ENCODE assay signal across 13 cellular contexts in the genomic region with DNA sequence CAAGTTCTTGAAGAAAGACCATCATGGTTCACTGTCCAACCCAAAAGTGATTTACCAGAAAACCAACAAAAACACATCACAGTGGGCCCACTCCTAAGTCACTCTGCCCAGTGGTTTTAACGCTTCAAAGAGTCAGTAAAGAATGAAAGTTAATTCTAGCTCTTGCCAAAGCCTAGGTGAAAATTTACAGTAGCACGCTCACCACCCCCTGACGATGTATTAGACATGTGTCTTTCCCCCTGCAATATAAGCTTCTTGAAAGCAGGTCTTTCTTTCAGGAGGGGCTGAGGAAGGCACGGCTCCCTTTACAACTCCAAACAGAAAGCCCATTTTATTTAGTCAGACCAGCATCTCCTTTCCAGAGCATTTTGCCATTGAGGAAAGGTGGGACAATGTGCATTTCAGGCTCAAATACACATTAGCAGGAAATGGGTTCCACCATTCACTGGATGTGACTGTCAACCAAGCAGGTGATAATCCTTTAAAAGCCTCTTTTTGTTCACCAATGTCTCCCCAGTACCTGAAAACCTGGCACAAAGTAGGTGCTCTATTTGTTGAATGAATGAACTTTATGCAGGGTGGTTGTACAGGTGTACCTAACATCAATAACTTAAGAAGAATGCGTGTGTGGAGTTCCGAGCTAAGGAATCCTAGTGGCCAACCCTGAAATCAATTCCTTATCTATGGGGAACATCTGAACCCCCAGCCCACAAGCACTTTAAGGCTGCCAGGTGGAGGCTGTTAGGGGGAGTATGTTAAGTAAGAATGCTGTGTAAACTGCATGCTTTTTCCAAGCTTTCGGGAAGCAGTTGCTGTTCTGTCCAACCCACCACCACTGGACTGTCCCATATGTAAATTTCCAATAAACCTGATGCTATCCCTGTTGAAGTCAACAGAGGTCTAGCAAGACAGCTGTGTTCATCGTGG. TPM values are rescaled to one million over a fixed set of nuclear protein-coding genes. Genes with fewer than 3 reads are reported as not detected.
DNase-seq lines count a peak whose midpoint lies in the region; TF ChIP-seq lines count a peak whose summit lies in the region.
"Had no signal": no experiment of that assay in that cellular context is flagged by ENCODE, and none has a peak within 500 bp of the region (broad histone marks: within the 10 kb centered on the region; RNA-seq: fewer than 3 reads in every experiment).

No MANE protein-coding gene starts in this region.

- H3K27ac ChIP-seq in OCI-LY1 (ENCODE audit: low read depth, low read length, poor library complexity, severe bottlenecking) (peak overlapping the region; percentile 97), hepatocyte (peak overlapping the region; percentile 62), stomach (peak overlapping the region; percentile 5 to 60 (median 32))
- H3K27ac ChIP-seq: coronary artery had no signal

- no peaks in the 10 kb centered on the region for H3K27me3 ChIP-seq in OCI-LY1 (ENCODE audit: insufficient read depth, low read length)
- no peaks in the 10 kb centered on the region for H3K27me3 ChIP-seq in hepatocyte
- no peaks in the 10 kb centered on the region for H3K27me3 ChIP-seq in stomach
- H3K27me3 ChIP-seq in H7 (ENCODE audit: control insufficient read depth, insufficient read depth, low read length): no peaks in the 10 kb centered on the region

- H3K79me2 ChIP-seq in OCI-LY1 (ENCODE audit: insufficient read depth, low read length) (peaks cover 82% of the 10 kb centered on the region), hepatocyte (peaks cover 96% of the 10 kb centered on the region)

- H3K4me2 ChIP-seq in OCI-LY1 (ENCODE audit: low read length): peak overlapping the region; percentile 98
- peak overlapping the region; percentile 64 for H3K4me2 ChIP-seq in hepatocyte
- H3K4me2 ChIP-seq: SK-N-SH had no signal

- H3K9me2 ChIP-seq in OCI-LY1 (ENCODE audit: low read depth, low read length): no peaks in the 10 kb centered on the region
- H3K9me2 ChIP-seq in hepatocyte (replicated peaks; ENCODE audit: insufficient read depth): no peaks in the 10 kb centered on the region
- H3K9me2 ChIP-seq: SK-N-SH had no signal

- peak overlapping the region; percentile 49 for H3K4me3 ChIP-seq in OCI-LY1 (ENCODE audit: low read depth, low read length, poor library complexity, severe bottlenecking)
- H3K4me3 ChIP-seq in hepatocyte: no peak overlapping the region
- H3K4me3 ChIP-seq in stomach: no peak overlapping the region
- H3K4me3 ChIP-seq in H7 (ENCODE audit: insufficient read depth, low read depth, low read length): no peak overlapping the region
- H3K4me3 ChIP-seq: coronary artery had no signal

- no peaks in the 10 kb centered on the region for H3K9me3 ChIP-seq in OCI-LY1 (ENCODE audit: low read length)
- H3K9me3 ChIP-seq in hepatocyte (ENCODE audit: low read depth): no peaks in the 10 kb centered on the region
- no peaks in the 10 kb centered on the region for H3K9me3 ChIP-seq in stomach
- H3K9me3 ChIP-seq: SK-N-SH had no signal

- peak overlapping the region; percentile 54 for H3K9ac ChIP-seq in OCI-LY1 (ENCODE audit: low read length)
- H3K9ac ChIP-seq: SK-N-SH had no signal

- no peak for TF ChIP-seq EP300 in stomach (IDR thresholded peaks at IDR 0.05)

- H4K20me1 ChIP-seq in OCI-LY1 (ENCODE audit: insufficient read depth, low read length) (no peaks in the 10 kb centered on the region), hepatocyte (ENCODE audit: insufficient read depth, poor library complexity, severe bottlenecking) (peaks cover 96% of the 10 kb centered on the region)

- H2AFZ ChIP-seq in OCI-LY1 (ENCODE audit: low read length) (no peak overlapping the region), hepatocyte (no peak overlapping the region)

- peaks cover 66% of the 10 kb centered on the region; the same call in 1 of the 2 replicates for H3K36me3 ChIP-seq in OCI-LY1 (ENCODE audit: insufficient read depth, low read length)
- H3K36me3 ChIP-seq in hepatocyte (replicated peaks; ENCODE audit: insufficient read depth, low read depth): peaks cover 5% of the 10 kb centered on the region
- H3K36me3 ChIP-seq in stomach: peaks cover 0 to 21% (median 11%) of the 10 kb centered on the region in 4 donors
- peaks cover 7% of the 10 kb centered on the region for H3K36me3 ChIP-seq in H7 (replicated peaks; ENCODE audit: control insufficient read depth, insufficient read depth, low read length)

- 65% methylated on average over 8 of the region's 8 CpGs for WGBS in hepatocyte (ENCODE audit: low lambda C conversion rate, missing lambda C conversion rate)
- 47 to 69% (median 53%) methylated on average over 8 of the region's 8 CpGs for WGBS in stomach, 5 donors

- H3F3A ChIP-seq in OCI-LY1 (ENCODE audit: insufficient read depth, low read length): peaks cover 23% of the 10 kb centered on the region

- no peak for TF ChIP-seq POLR2A in stomach (IDR thresholded peaks at IDR 0.05)

- TF ChIP-seq CTCF in OCI-LY1 (IDR thresholded peaks at IDR 0.05; ENCODE audit: low read length) (no peak), hepatocyte (IDR thresholded peaks at IDR 0.05; ENCODE audit: poor library complexity) (no peak), stomach (IDR thresholded peaks at IDR 0.05) (no peak)

- intact Hi-C loops in stomach (cut with DNase I; ENCODE audit: low total_unique reads): no loop called here

- peak; percentile 36 for DNase-seq in activated CD8-positive, alpha-beta memory T cell treated with anti-CD3 and anti-CD28 coated beads, Interleukin-2, amount 50 U/mL, for 48 hours
- no peak for DNase-seq in activated CD8-positive, alpha-beta memory T cell treated with anti-CD3 and anti-CD28 coated beads, Interleukin-2, amount 50 U/mL, for 4 hours
- DNase-seq in hepatocyte (ENCODE audit: low spot score) (no peak), stomach (peak; percentile 21), H7 (no peak), NCI-H2171 (lab: John Stamatoyannopoulos, UW) (no peak)
- no peak for DNase-seq in stimulated activated naive CD4-positive, alpha-beta T cell (lab: John Stamatoyannopoulos, UW)
- DNase-seq: activated CD4-positive, alpha-beta T cell treated with anti-CD3 and anti-CD28 coated beads, Interleukin-2, amount 50 U/mL, for 1 hour; NCI-H1436; nephron progenitor cell; SK-N-SH had no signal

- H3K4me1 ChIP-seq in OCI-LY1 (ENCODE audit: insufficient read depth, low read length, severe bottlenecking) (peaks cover 99% of the 10 kb centered on the region), hepatocyte (ENCODE audit: insufficient read depth) (peaks cover 57% of the 10 kb centered on the region), stomach (peaks cover 33 to 95% (median 70%) of the 10 kb centered on the region in 4 donors)

RNA-seq across cellular contexts. Expression of a gene that starts 11.4 kb away (rescaled TPM):
- 395 and 399 TPM in 2 replicates for total RNA-seq in hepatocyte
- 616 and 623 TPM in 2 replicates for polyA plus RNA-seq in hepatocyte
- total RNA-seq in stomach: 100 to 1,000 TPM in 3 of 5 donors, 10 to 100 TPM in 2; 69.5 to 317 (median 295) TPM
- 100 to 1,000 TPM; 121 to 231 (median 205) TPM for polyA plus RNA-seq in stomach
- total RNA-seq in H7 (2014; rRNA removed; shearing (Covaris generic)): 203 and 216 TPM in 2 replicates

Comparison
In these comparisons a context has a peak if more than half of its experiments do, and no peak if none do; other contexts are left out.
1. DNase-seq: peak in activated CD8-positive, alpha-beta memory T cell treated with anti-CD3 and anti-CD28 coated beads, Interleukin-2, amount 50 U/mL, for 48 hours (single experiment) and stomach (single experiment); none in activated CD8-positive, alpha-beta memory T cell treated with anti-CD3 and anti-CD28 coated beads, Interleukin-2, amount 50 U/mL, for 4 hours (single experiment), hepatocyte (single experiment), H7 (single experiment), NCI-H2171 (single experiment) and stimulated activated naive CD4-positive, alpha-beta T cell (0 of 6).
2. H3K27ac ChIP-seq: peak in every context shown above with its lines; median percentile 97 in OCI-LY1; 62 in hepatocyte; 32 in stomach.